In the genomic region with DNA sequence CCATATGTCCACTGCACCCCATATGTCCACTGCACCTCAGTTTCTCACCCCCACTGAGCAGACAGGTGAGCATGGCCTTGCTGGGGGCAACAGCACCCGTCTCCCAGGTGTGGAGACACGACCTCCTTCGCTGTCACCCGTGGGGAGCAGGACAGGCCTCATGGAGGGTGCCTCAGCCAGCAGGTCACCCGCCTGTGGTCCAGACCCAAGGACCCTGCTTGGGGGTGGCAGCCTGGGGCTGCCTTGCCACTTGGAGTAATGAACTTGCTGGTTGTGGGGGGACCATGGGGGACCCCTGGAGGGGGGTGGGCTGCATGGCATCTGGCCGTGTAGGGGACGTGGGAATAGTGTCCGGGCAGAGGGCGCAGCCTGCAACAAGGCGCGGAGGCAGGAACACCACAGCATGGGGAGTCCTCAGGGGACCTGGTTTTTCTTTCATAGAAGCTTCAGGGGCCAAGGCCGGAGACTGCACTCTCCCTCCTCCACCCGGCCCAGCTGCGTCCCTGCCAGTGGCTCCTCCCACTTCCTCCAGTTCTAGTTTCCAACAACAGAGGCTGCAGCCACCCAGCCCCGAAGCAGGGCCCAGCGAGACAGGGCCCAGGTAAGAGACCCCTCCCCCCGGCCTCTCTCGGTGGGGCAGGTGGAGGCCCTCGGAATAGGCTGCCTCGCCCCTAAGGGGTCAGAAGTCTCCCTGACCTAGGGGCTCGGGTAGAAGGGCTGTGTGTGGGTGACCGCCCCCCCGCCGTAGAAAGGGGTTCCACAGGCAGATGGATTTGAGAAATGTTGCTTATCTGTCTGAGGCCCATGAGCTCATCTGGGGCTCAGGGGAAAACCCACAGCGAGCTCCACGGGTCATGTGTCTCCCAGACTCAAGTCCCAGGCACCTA, we compare ENCODE assay signal across 8 cellular contexts. TPM values are rescaled to one million over a fixed set of nuclear protein-coding genes. Genes with fewer than 3 reads are reported as not detected.
DNase-seq lines count a peak whose midpoint lies in the region; ATAC-seq, FAIRE-seq and TF ChIP-seq lines count a peak whose summit lies in the region.

A gene with protein sequence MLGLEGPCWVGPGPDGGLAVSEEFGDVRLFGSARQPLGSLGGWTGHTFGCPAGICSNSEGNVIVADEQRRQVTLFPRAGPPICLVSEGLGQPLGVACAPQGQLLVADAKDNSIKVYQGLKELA (plus strand): TSS at position 531 of the 887 bp plus-strand sequence. CDS start 1,043 bp downstream, outside the sequence.

- TF ChIP-seq POLR2A in GM18505 (IDR thresholded peaks at IDR 0.05; ENCODE audit: borderline replicate concordance, extremely low read depth, insufficient read depth, insufficient read length) = peak; percentile 42
- no peak for TF ChIP-seq POLR2A in HepG2 (IDR thresholded peaks at IDR 0.05; ENCODE audit: insufficient read depth in 1 of 2, low read depth in 2 of 2, low read length in 2 of 2)

- TF ChIP-seq CTCF in HepG2 (CRISPR knock-in tag; IDR thresholded peaks at IDR 0.05) = no peak

- H3K27me3 ChIP-seq in HepG2 (ENCODE audit: control insufficient read depth in 1 of 2, insufficient read depth in 2 of 2, low read length in 2 of 2) (peaks cover 11 to 42% of the 10 kb centered on the region in 2 experiments), subcutaneous abdominal adipose tissue (ENCODE audit: control insufficient read depth in 5 of 5, insufficient read depth in 4 of 5, low read length in 5 of 5) (peaks cover 7 to 13% (median 9%) of the 10 kb centered on the region in 5 donors)

- intact Hi-C loops in HepG2 (cut with micrococcal nuclease; ENCODE audit: unreplicated experiment) = loop anchor here (5.0 kb wide), 1 partner anchor 34 kb away; no protein-coding TSS in a partner anchor

- peak within 1 kb of the TSS; percentile 91 for H3K4me2 ChIP-seq in HepG2 (ENCODE audit: low read depth, low read length)

- CTCF ChIA-PET in HepG2 (lab: Yijun Ruan, JAX; ENCODE audit: low intra/inter-chr PET ratio, low total read pairs) = no interaction called here

- POLR2A ChIA-PET in HepG2 (lab: Yijun Ruan, JAX) = interaction anchor here (1.0 to 1.4 kb wide), 4 partner anchors 9 to 166 kb away, joined by 3 to 10 read pairs (median 4); no protein-coding TSS in a partner anchor

- H3K9me3 ChIP-seq in HepG2 (ENCODE audit: low read length) (no peaks in the 10 kb centered on the region), subcutaneous abdominal adipose tissue (ENCODE audit: control insufficient read depth in 5 of 5, low read length in 5 of 5) (no peaks in the 10 kb centered on the region)

- DNase-seq in HT1080 (ENCODE audit: low read depth) (peak; percentile 48), T-helper 1 cell (peak in 4 of 5 donors; percentile 29 to 65 (median 38)), caudate nucleus (lab: John Stamatoyannopoulos, UW) (peak in 2 of 61 donors; percentile 4 to 16), HepG2 (ENCODE audit: low spot score) (peak; percentile 50), NCI-H1417 treated with DMSO at 0.1 percent for 48 hours (lab: John Stamatoyannopoulos, UW) (no peak), occipital lobe (lab: John Stamatoyannopoulos, UW) (no peak)

- no TSS peak for BruUV-seq in HepG2 (replicated peaks; lab: Mats Ljungman, UMichigan)

- H3K36me3 ChIP-seq in HepG2 (replicated peaks in 1 of 2; ENCODE audit: control insufficient read depth in 1 of 2, insufficient read depth in 2 of 2, low read length in 2 of 2) = 0 out of 5 replicates have a peak, but pooled peaks cover 0 to under 1% of the 10 kb centered on the region in 2 experiments
- H3K36me3 ChIP-seq in subcutaneous abdominal adipose tissue (ENCODE audit: control insufficient read depth in 5 of 5, insufficient read depth in 5 of 5, low read length in 5 of 5) = no peaks in the 10 kb centered on the region

- TF ChIP-seq RAD21 in HepG2 (CRISPR knock-in tag; IDR thresholded peaks at IDR 0.05) = no peak

- H3K27ac ChIP-seq in caudate nucleus (ENCODE audit: low read depth, low read length) (peak within 1 kb of the TSS; percentile 26), HepG2 (ENCODE audit: extremely low read length, insufficient read depth, low read length) (no peak within 1 kb of the TSS), subcutaneous abdominal adipose tissue (ENCODE audit: low read depth, low read length) (no peak within 1 kb of the TSS)

- ATAC-seq in GM18505 (IDR thresholded peaks at IDR 0.05; ENCODE audit: unreplicated experiment) = no peak
- ATAC-seq in HepG2 = peak; percentile 27

- 8% methylated on average over 7 of the region's 26 CpGs for WGBS in HepG2 (ENCODE audit: low lambda C conversion rate)

- in situ Hi-C loops in HepG2 (cut with HindIII; ENCODE audit: extremely low pct_ligation_motif_present, low pct_unique_long_range_greater_than_20kb) = no loop called here

- H4K20me1 ChIP-seq in HepG2 (ENCODE audit: insufficient read depth, low read length) = no peaks in the 10 kb centered on the region

- no peak for FAIRE-seq in HepG2 (lab: Jason Lieb, UNC)

- TF ChIP-seq EP300 in HepG2 (IDR thresholded peaks at IDR 0.05; ENCODE audit: low read depth in 2 of 2, low read length in 2 of 2) (no peak), HepG2 (CRISPR knock-in tag; IDR thresholded peaks at IDR 0.05; ENCODE audit: borderline replicate concordance) (no peak)

- H3K9ac ChIP-seq in HepG2 (ENCODE audit: insufficient read depth, low read depth, low read length) (peak within 1 kb of the TSS; percentile 40; the same call in 1 of the 2 replicates), subcutaneous abdominal adipose tissue (ENCODE audit: low read length in 5 of 5) (peak within 1 kb of the TSS in 4 of 5 donors; percentile 40 to 68 (median 65))

- H3K4me3 ChIP-seq in HepG2 (replicated peaks in 1 of 3; ENCODE audit: insufficient read depth in 1 of 3, low read depth in 2 of 3, low read length in 3 of 3) (peak within 1 kb of the TSS; percentile 55 to 92 (median 65); a peak in 5 of 6 replicates), subcutaneous abdominal adipose tissue (ENCODE audit: low read depth in 1 of 5, low read length in 5 of 5) (peak within 1 kb of the TSS; percentile 44 to 60 (median 53))

- no peak within 1 kb of the TSS for H2AFZ ChIP-seq in HepG2 (ENCODE audit: low read length)

- peaks cover 66% of the 10 kb centered on the region for H3K4me1 ChIP-seq in HepG2 (ENCODE audit: insufficient read depth, low read length)
- peaks cover 5 to 53% (median 44%) of the 10 kb centered on the region in 5 donors for H3K4me1 ChIP-seq in subcutaneous abdominal adipose tissue (ENCODE audit: control insufficient read depth in 5 of 5, insufficient read depth in 5 of 5, low read length in 5 of 5)

- H3K79me2 ChIP-seq in HepG2 (ENCODE audit: insufficient read depth, low read length) = peaks cover 7% of the 10 kb centered on the region

TF ChIP-seq in HepG2, 621 proteins besides CTCF, POLR2A, EP300 and RAD21 (continues in another document):
- TF ChIP-seq ZNF776 (CRISPR knock-in tag; IDR thresholded peaks at IDR 0.05) (no peak), MBNL3 (CRISPR knock-in tag; conservative IDR thresholded peaks at IDR 0.05) (no peak), RARA (CRISPR knock-in tag; IDR thresholded peaks at IDR 0.05) (peak; percentile 53; the same call in 1 of the 2 replicates), ZBTB7B (CRISPR knock-in tag; IDR thresholded peaks at IDR 0.05) (0 out of 2 replicates have a peak, but pooled peaks have one; percentile 23), ERF (CRISPR knock-in tag; IDR thresholded peaks at IDR 0.05) (no peak), HNRNPLL (IDR thresholded peaks at IDR 0.05; ENCODE audit: low read depth, low read length, poor library complexity, severe bottlenecking) (peak; percentile 21), ZNF24 (IDR thresholded peaks at IDR 0.05) (no peak), SNAI1 (CRISPR knock-in tag; IDR thresholded peaks at IDR 0.05; ENCODE audit: borderline replicate concordance) (no peak), ZNF335 (CRISPR knock-in tag; IDR thresholded peaks at IDR 0.05) (no peak), YY1 (IDR thresholded peaks at IDR 0.05; ENCODE audit: insufficient read depth, insufficient replicate concordance, low read depth, low read length) (no peak), TP53 (CRISPR knock-in tag; conservative IDR thresholded peaks at IDR 0.05) (no peak), MIER3 (CRISPR knock-in tag; IDR thresholded peaks at IDR 0.05; ENCODE audit: borderline replicate concordance) (no peak), ZNF510 (CRISPR knock-in tag; IDR thresholded peaks at IDR 0.05; ENCODE audit: low read depth) (no peak), SP5 (CRISPR knock-in tag; IDR thresholded peaks at IDR 0.05; ENCODE audit: borderline replicate concordance, low read depth) (peak; percentile 80), YEATS2 (CRISPR knock-in tag; IDR thresholded peaks at IDR 0.05; ENCODE audit: borderline replicate concordance) (peak; percentile 19; the same call in 1 of the 2 replicates)

RNA-seq across cellular contexts. Expression of the gene that starts here (rescaled TPM):
- total RNA-seq in HT1080 (2014; rRNA removed; shearing (Covaris generic)) = 0.07 and 1.1 TPM in 2 replicates
- 0.36 and 0.74 TPM in 2 replicates for polyA plus RNA-seq in HT1080 (2015; cell fraction: cytosol; rRNA removed)
- 1.5 and 2.2 TPM in 2 replicates for polyA plus RNA-seq in HT1080 (2015; cell fraction: nucleus; rRNA removed)
- total RNA-seq in HepG2 (2016; rRNA removed; fragmentation: Illumina TruSeq; extraction: Trizol) (0.40 and 0.48 TPM in 2 replicates), occipital lobe (0.31 TPM)
- total RNA-seq in HepG2 (2016; cell fraction: cytosol; rRNA removed; fragmentation: Illumina TruSeq; extraction: Trizol; ENCODE audit: low read depth) = not detected in 2 replicates
- total RNA-seq in HepG2 (2016; cell fraction: insoluble cytoplasmic fraction; rRNA removed; fragmentation: Illumina TruSeq; extraction: Trizol) = 0.33 and 0.45 TPM in 2 replicates
- 0.10 and 0.22 TPM in 2 replicates for total RNA-seq in HepG2 (2016; cell fraction: membrane; rRNA removed; fragmentation: Illumina TruSeq; extraction: Trizol)
- total RNA-seq in HepG2 (2016; cell fraction: nucleus; rRNA removed; fragmentation: Illumina TruSeq; extraction: Trizol) = 0.22 TPM in 1 of 2 replicates, not detected in the other
- 0.59 and 1.1 TPM in 2 replicates for polyA plus RNA-seq in HepG2 (2011; rRNA removed)
- polyA plus RNA-seq in HepG2 (2011; cell fraction: cytosol; rRNA removed) = 0.71 and 1.2 TPM in 2 replicates
- 1.3 and 1.7 TPM in 2 replicates for polyA plus RNA-seq in HepG2 (2011; cell fraction: nucleus; rRNA removed)
- 1.4 and 1.5 TPM in 2 replicates for polyA plus RNA-seq in HepG2 (2012)
- polyA plus RNA-seq in HepG2 (2016; cell fraction: cytosol; fragmentation: Illumina TruSeq; extraction: Trizol; ENCODE audit: low read depth) = 0.09 TPM in 1 of 2 replicates, not detected in the other
- 0.26 TPM in 2 replicates for polyA plus RNA-seq in HepG2 (2016; cell fraction: insoluble cytoplasmic fraction; fragmentation: Illumina TruSeq; extraction: Trizol; ENCODE audit: low read depth)
- polyA plus RNA-seq in HepG2 (2016; cell fraction: membrane; fragmentation: Illumina TruSeq; extraction: Trizol; ENCODE audit: low read depth) = not detected in 2 replicates
- polyA plus RNA-seq in HepG2 (2016; cell fraction: nucleus; fragmentation: Illumina TruSeq; extraction: Trizol; ENCODE audit: insufficient read depth, low read depth) = not detected in 2 replicates
- polyA minus RNA-seq in HepG2 (2011; rRNA and poly(A)+ RNA removed; ENCODE audit: low replicate concordance) = 1.4 TPM in 1 of 2 replicates, not detected in the other
- 0.40 and 0.88 TPM in 2 replicates for polyA minus RNA-seq in HepG2 (2011; cell fraction: cytosol; rRNA and poly(A)+ RNA removed)
- polyA minus RNA-seq in HepG2 (2011; cell fraction: nucleus; rRNA and poly(A)+ RNA removed) = 0.13 and 0.25 TPM in 2 replicates

Comparison
In these comparisons a context has a peak if more than half of its experiments do, and no peak if none do; other contexts are left out.
1. DNase-seq: peak in HT1080 (single experiment), T-helper 1 cell (4 of 5) and HepG2 (single experiment); none in NCI-H1417 treated with DMSO at 0.1 percent for 48 hours (single experiment) and occipital lobe (single experiment).